ENCODE assay signal across 1 cellular context in the genomic region with DNA sequence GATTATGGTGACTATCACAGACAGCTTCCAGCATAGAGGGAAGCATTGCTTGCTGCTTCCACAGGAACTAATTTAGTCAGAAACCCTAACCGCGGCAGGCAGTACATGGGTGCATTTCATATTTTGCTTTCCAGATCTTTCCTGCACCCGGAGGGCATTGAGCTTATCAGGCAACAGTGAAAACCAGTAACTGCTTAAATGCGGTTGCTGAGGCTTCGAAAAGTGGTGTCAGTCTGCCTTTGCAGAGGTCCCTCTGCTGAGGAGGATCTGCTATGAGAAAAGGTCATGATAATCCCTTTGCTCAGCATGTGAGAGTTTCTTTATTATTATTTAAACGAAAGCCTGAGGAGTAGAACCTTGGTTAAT.
TF ChIP-seq lines count a peak whose summit lies in the region.

No MANE protein-coding gene starts in this region.

TF ChIP-seq in IMR-90, 13 proteins besides CTCF, POLR2A, EP300 and RAD21 (continued from another document):
- TF ChIP-seq CEBPB (IDR thresholded peaks at IDR 0.05; ENCODE audit: low read depth, low read length) (no peak), FOS (IDR thresholded peaks at IDR 0.05; ENCODE audit: low read depth, low read length) (no peak)
- TF ChIP-seq, protein P1, sequence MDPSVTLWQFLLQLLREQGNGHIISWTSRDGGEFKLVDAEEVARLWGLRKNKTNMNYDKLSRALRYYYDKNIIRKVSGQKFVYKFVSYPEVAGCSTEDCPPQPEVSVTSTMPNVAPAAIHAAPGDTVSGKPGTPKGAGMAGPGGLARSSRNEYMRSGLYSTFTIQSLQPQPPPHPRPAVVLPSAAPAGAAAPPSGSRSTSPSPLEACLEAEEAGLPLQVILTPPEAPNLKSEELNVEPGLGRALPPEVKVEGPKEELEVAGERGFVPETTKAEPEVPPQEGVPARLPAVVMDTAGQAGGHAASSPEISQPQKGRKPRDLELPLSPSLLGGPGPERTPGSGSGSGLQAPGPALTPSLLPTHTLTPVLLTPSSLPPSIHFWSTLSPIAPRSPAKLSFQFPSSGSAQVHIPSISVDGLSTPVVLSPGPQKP (IDR thresholded peaks at IDR 0.05; ENCODE audit: borderline replicate concordance, low read depth, low read length): no peak
